7 cellular contexts compared by ENCODE assay signal in genomic region chr17:40355123-40355803, GRCh38. TPM values are rescaled to one million over a fixed set of nuclear protein-coding genes. Genes with fewer than 3 reads are reported as not detected.
DNase-seq lines count a peak whose midpoint lies in the region; TF ChIP-seq lines count a peak whose summit lies in the region.

No MANE protein-coding gene starts in this region.

- H4K8ac ChIP-seq in mesenchymal stem cell (ENCODE audit: low read length) = peak overlapping the region; percentile 3

- H4K91ac ChIP-seq in mesenchymal stem cell (ENCODE audit: low read length) = no peak overlapping the region

- H3K27ac Mint-ChIP-seq in activated CD4-positive, alpha-beta T cell treated with anti-CD3 and anti-CD28 coated beads, Interleukin-2, amount 10 ng/mL, durations not matched to agents 7 days and 5 days = no peak overlapping the region

- peaks cover 14% of the 10 kb centered on the region for H3K79me1 ChIP-seq in mesenchymal stem cell (replicated peaks; ENCODE audit: low read length, poor library complexity, severe bottlenecking)

- H3K27me3 ChIP-seq in colonic mucosa (no peaks in the 10 kb centered on the region), mesenchymal stem cell (ENCODE audit: control insufficient read depth in 1 of 2, insufficient read depth in 1 of 2, low read length in 2 of 2) (no peaks in the 10 kb centered on the region)

- H3K4me1 ChIP-seq in colonic mucosa (no peaks in the 10 kb centered on the region), mesenchymal stem cell (ENCODE audit: control insufficient read depth, insufficient read depth, low read depth, low read length) (peaks cover 4% of the 10 kb centered on the region)

- peak overlapping the region in 1 of 2 experiments; percentile 79 for H3K23ac ChIP-seq in mesenchymal stem cell (ENCODE audit: low read length in 2 of 2)

- H2BK15ac ChIP-seq in mesenchymal stem cell (ENCODE audit: low read depth, poor library complexity, severe bottlenecking) = peak overlapping the region; percentile 19

- intact Hi-C loops in colonic mucosa (cut with DNase I) = loop anchor here (1.0 kb wide), 1 partner anchor 52 kb away; no protein-coding TSS in a partner anchor

- H3K9me3 ChIP-seq in colonic mucosa (no peaks in the 10 kb centered on the region), mesenchymal stem cell (ENCODE audit: control insufficient read depth, low read length) (no peaks in the 10 kb centered on the region)

- 66% methylated on average over 29 of the region's 29 CpGs for WGBS in mesenchymal stem cell

- H3K4me1 Mint-ChIP-seq in activated CD4-positive, alpha-beta T cell treated with anti-CD3 and anti-CD28 coated beads, Interleukin-2, amount 10 ng/mL, durations not matched to agents 7 days and 5 days = peaks cover 31% of the 10 kb centered on the region

- peak; percentile 34 for DNase-seq in NCI-H1092 treated with DMSO at 0.1 percent for 48 hours (lab: John Stamatoyannopoulos, UW)
- peak; percentile 72 for DNase-seq in activated CD4-positive, alpha-beta T cell treated with anti-CD3 and anti-CD28 coated beads, Interleukin-2, amount 10 ng/mL, durations not matched to agents 7 days and 5 days
- peak; percentile 79 for DNase-seq in colonic mucosa
- DNase-seq in mesenchymal stem cell = peak; percentile 68
- DNase-seq in stimulated activated CD8-positive, alpha-beta memory T cell treated with anti-CD3 and anti-CD28 coated beads, Interleukin-15, amount 100 ng/mL, for 48 hours (ENCODE audit: low read depth in 2 of 2) = peak; percentile 60 to 62
- DNase-seq in NCI-H226 = no peak

- H3K9me3 Mint-ChIP-seq in activated CD4-positive, alpha-beta T cell treated with anti-CD3 and anti-CD28 coated beads, Interleukin-2, amount 10 ng/mL, durations not matched to agents 7 days and 5 days = no peaks in the 10 kb centered on the region

- no peak overlapping the region for H3K4me3 Mint-ChIP-seq in activated CD4-positive, alpha-beta T cell treated with anti-CD3 and anti-CD28 coated beads, Interleukin-2, amount 10 ng/mL, durations not matched to agents 7 days and 5 days

- CTCF ChIA-PET in activated CD4-positive, alpha-beta T cell treated with anti-CD3 and anti-CD28 coated beads, Interleukin-2, amount 10 ng/mL, durations not matched to agents 7 days and 5 days (lab: Charles Lee) = interaction anchor here (0.8 to 8.7 kb wide), 30 partner anchors 11 to 509 kb away, joined by 3 to 82 read pairs (median 4); partner anchors contain the start of genes CDC6, GJD3 and RARA

- H3K36me3 ChIP-seq in colonic mucosa (peaks cover 6% of the 10 kb centered on the region), mesenchymal stem cell (ENCODE audit: control insufficient read depth in 1 of 2, insufficient read depth in 2 of 2, low read depth in 1 of 2, low read length in 2 of 2) (peaks cover 48 to 70% of the 10 kb centered on the region in 2 experiments)

- TF ChIP-seq CTCF in GM12873 (IDR thresholded peaks at IDR 0.05; ENCODE audit: insufficient read depth, low read depth, low read length, missing control alignments) = peak; percentile 93
- TF ChIP-seq CTCF in colonic mucosa (IDR thresholded peaks at IDR 0.05) = peak; percentile 95

- no peak overlapping the region for H3K18ac ChIP-seq in mesenchymal stem cell (ENCODE audit: low read depth in 1 of 2, low read length in 2 of 2)

- H3K4me3 ChIP-seq in colonic mucosa = no peak overlapping the region
- no peak overlapping the region for H3K4me3 ChIP-seq in mesenchymal stem cell (ENCODE audit: insufficient read depth in 1 of 2, low read depth in 1 of 2, low read length in 2 of 2)

- peak overlapping the region in 1 of 2 experiments; percentile 49 for H2BK12ac ChIP-seq in mesenchymal stem cell (ENCODE audit: low read length in 2 of 2)

- no peak overlapping the region for H3K27ac ChIP-seq in colonic mucosa
- no peak overlapping the region for H3K27ac ChIP-seq in mesenchymal stem cell (ENCODE audit: low read length, poor library complexity, severe bottlenecking)

- peaks cover 22% of the 10 kb centered on the region for H3K36me3 Mint-ChIP-seq in activated CD4-positive, alpha-beta T cell treated with anti-CD3 and anti-CD28 coated beads, Interleukin-2, amount 10 ng/mL, durations not matched to agents 7 days and 5 days (ENCODE audit: low read depth)

- POLR2A ChIA-PET in activated CD4-positive, alpha-beta T cell treated with anti-CD3 and anti-CD28 coated beads, Interleukin-2, amount 10 ng/mL, durations not matched to agents 7 days and 5 days (lab: Charles Lee) = interaction anchor here (1.1 kb wide), 1 partner anchor 52 kb away, joined by 5 read pairs; no protein-coding TSS in a partner anchor

- H2BK5ac ChIP-seq in mesenchymal stem cell (ENCODE audit: low read depth, low read length, poor library complexity, severe bottlenecking) = no peak overlapping the region

- no peak overlapping the region for H3K9ac ChIP-seq in colonic mucosa (ENCODE audit: low read depth in 2 of 2, low read length in 2 of 2)
- H3K9ac ChIP-seq in mesenchymal stem cell (ENCODE audit: low read length) = no peak overlapping the region

- no peak overlapping the region for H2AK5ac ChIP-seq in mesenchymal stem cell (ENCODE audit: low read length, severe bottlenecking)

- H2BK120ac ChIP-seq in mesenchymal stem cell (ENCODE audit: low read depth, low read length) = no peak overlapping the region

- H3K14ac ChIP-seq in mesenchymal stem cell (ENCODE audit: low read length in 2 of 2) = no peak overlapping the region

- no peak overlapping the region for H3K4me2 ChIP-seq in mesenchymal stem cell (ENCODE audit: low read length, poor library complexity, severe bottlenecking)

- no peak overlapping the region for H2AFZ ChIP-seq in mesenchymal stem cell (ENCODE audit: low read depth, low read length)

- H3K4ac ChIP-seq in mesenchymal stem cell (ENCODE audit: low read depth in 1 of 2, low read length in 2 of 2) = no peak overlapping the region

- H3K27me3 Mint-ChIP-seq in activated CD4-positive, alpha-beta T cell treated with anti-CD3 and anti-CD28 coated beads, Interleukin-2, amount 10 ng/mL, durations not matched to agents 7 days and 5 days = peaks cover 4% of the 10 kb centered on the region

RNA-seq across cellular contexts. Expression of gene GJD3, which starts 9.3 kb away (rescaled TPM):
- total RNA-seq in activated CD4-positive, alpha-beta T cell treated with anti-CD3 and anti-CD28 coated beads, Interleukin-2, amount 10 ng/mL, durations not matched to agents 7 days and 5 days = under 1 TPM in 1 of 2 experiments, not detected in 1; 0.22 TPM
- under 1 TPM; 0.40 to 0.85 TPM for total RNA-seq in colonic mucosa
- 0.44 TPM for polyA plus RNA-seq in mesenchymal stem cell (2013, experiment 1 of 2)
- 0.29 TPM for polyA plus RNA-seq in mesenchymal stem cell (2013, experiment 2 of 2)

RNA-seq across cellular contexts. Expression of gene RARA, which starts 46.3 kb away (rescaled TPM):
- 10 to 100 TPM; 66.6 to 66.7 TPM for total RNA-seq in activated CD4-positive, alpha-beta T cell treated with anti-CD3 and anti-CD28 coated beads, Interleukin-2, amount 10 ng/mL, durations not matched to agents 7 days and 5 days
- 10 to 100 TPM; 25.6 to 46.7 TPM for total RNA-seq in colonic mucosa
- polyA plus RNA-seq in mesenchymal stem cell (2013, experiment 1 of 2) = 32.6 TPM
- 32.1 TPM for polyA plus RNA-seq in mesenchymal stem cell (2013, experiment 2 of 2)
